Comparison of ENCODE assay signal across 6 cellular contexts in the genomic region with DNA sequence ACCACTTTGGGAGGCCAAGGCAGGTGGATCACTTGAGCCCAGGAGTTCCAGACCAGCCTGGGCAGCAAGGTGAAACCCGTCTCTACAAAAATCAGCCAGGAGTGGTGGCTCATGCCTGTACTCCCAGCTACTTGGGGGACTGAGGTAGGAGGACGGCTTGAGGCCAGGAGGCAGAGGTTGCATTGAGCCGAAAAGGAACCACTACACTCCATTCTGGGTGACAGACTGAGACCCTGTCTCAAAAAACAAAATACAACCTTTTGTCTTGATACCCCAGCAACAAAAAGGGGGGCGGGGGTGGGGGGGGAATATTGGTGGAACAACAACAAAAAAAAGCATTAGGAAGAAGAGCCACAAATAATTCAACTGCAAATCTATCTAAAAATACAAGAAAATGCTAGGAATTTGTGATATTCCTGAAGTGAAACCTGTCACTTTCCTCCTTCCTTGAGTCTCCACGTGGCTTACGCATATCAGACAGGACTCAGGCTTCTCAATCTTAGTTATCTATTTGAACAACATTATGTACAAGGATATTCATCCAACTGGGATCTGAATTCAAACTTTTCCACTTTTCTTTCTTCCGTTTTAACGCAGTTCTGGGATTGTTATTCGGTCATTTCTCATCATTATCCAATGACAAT. TPM values are rescaled to one million over a fixed set of nuclear protein-coding genes. Genes with fewer than 3 reads are reported as not detected.
DNase-seq lines count a peak whose midpoint lies in the region; ATAC-seq, FAIRE-seq and TF ChIP-seq lines count a peak whose summit lies in the region.

No MANE protein-coding gene starts in this region.

- no peak for ATAC-seq in foreskin keratinocyte
- no peak for ATAC-seq in upper lobe of left lung (ENCODE audit: low FRiP score in 2 of 2)

- TF ChIP-seq EP300 in upper lobe of left lung (IDR thresholded peaks at IDR 0.05) = no peak

- H3K9me3 ChIP-seq in NT2/D1 (ENCODE audit: insufficient read depth, low read length) = no peaks in the 10 kb centered on the region
- no peaks in the 10 kb centered on the region for H3K9me3 ChIP-seq in upper lobe of left lung

- H3K4me3 ChIP-seq in NT2/D1 (ENCODE audit: insufficient read length, low read depth) (peak overlapping the region; percentile 68), upper lobe of left lung (peak overlapping the region in 3 of 4 donors; percentile 72 to 82 (median 80))

- H3K9ac ChIP-seq in NT2/D1 (ENCODE audit: insufficient read length, low read depth) = peak overlapping the region; percentile 79

- in situ Hi-C loops in ACHN (cut with HindIII; ENCODE audit: low pct_ligation_motif_present, low pct_unique_long_range_greater_than_20kb, low sequenced_read_pairs) (no loop called here), GM13976 (cut with MboI; ENCODE audit: low sequenced_read_pairs, unreplicated experiment) (no loop called here)

- H3K4me1 ChIP-seq in NT2/D1 (ENCODE audit: insufficient read depth, insufficient read length) (peaks cover 6% of the 10 kb centered on the region), foreskin keratinocyte (peaks cover 4% of the 10 kb centered on the region), upper lobe of left lung (peaks cover 3 to 15% (median 11%) of the 10 kb centered on the region in 4 donors)

- H3K36me3 ChIP-seq in NT2/D1 (ENCODE audit: insufficient read depth, insufficient read length, low read length) (peaks cover 4% of the 10 kb centered on the region), upper lobe of left lung (peaks cover 0 to 6% (median 3%) of the 10 kb centered on the region in 4 donors)

- DNase-seq in ACHN (peak; percentile 56), NT2/D1 (ENCODE audit: low read depth, low spot score) (no peak), foreskin keratinocyte (peak; percentile 6 to 39), upper lobe of left lung (no peak), GM13976 (ENCODE audit: low spot score) (no peak), urothelium cell line (ENCODE audit: low spot score) (no peak)

- 37 to 39% methylated on average over 9 of the region's 9 CpGs for WGBS in upper lobe of left lung, 2 donors

- H3K27me3 ChIP-seq in NT2/D1 (ENCODE audit: insufficient read depth, insufficient read length) (no peaks in the 10 kb centered on the region), foreskin keratinocyte (no peaks in the 10 kb centered on the region), upper lobe of left lung (no peaks in the 10 kb centered on the region)

- FAIRE-seq in urothelium cell line (lab: Jason Lieb, UNC) = no peak

- H3K27ac ChIP-seq in foreskin keratinocyte (peak overlapping the region; percentile 80), upper lobe of left lung (peak overlapping the region; percentile 91 to 99 (median 94))

- TF ChIP-seq CTCF in foreskin keratinocyte (conservative IDR thresholded peaks at IDR 0.05) (no peak), upper lobe of left lung (IDR thresholded peaks at IDR 0.05) (no peak), GM13976 (IDR thresholded peaks at IDR 0.05; ENCODE audit: borderline replicate concordance, control extremely low read depth, extremely low read depth, insufficient read depth, missing control alignments) (no peak)

- no peak for TF ChIP-seq POLR2A in upper lobe of left lung (IDR thresholded peaks at IDR 0.05)

RNA-seq across cellular contexts. Expression of gene R3HDM2, which starts 1.2 kb away (rescaled TPM):
- total RNA-seq in foreskin keratinocyte (20.8 and 22.3 TPM in 2 replicates), upper lobe of left lung (10 to 100 TPM; 39.2 to 94.3 (median 59.2) TPM)
- polyA plus RNA-seq in foreskin keratinocyte = 8.3 and 9.4 TPM in 2 replicates

RNA-seq across cellular contexts. Expression of gene INHBC, which starts 5.0 kb away (rescaled TPM):
- total RNA-seq in foreskin keratinocyte (not detected in 2 replicates), upper lobe of left lung (not detected)
- not detected in 2 replicates for polyA plus RNA-seq in foreskin keratinocyte

RNA-seq across cellular contexts. Expression of gene INHBE, which starts 25.5 kb away (rescaled TPM):
- total RNA-seq in foreskin keratinocyte = 0.07 TPM in 1 of 2 replicates, not detected in the other
- 0.07 TPM in 1 of 2 replicates, not detected in the other for polyA plus RNA-seq in foreskin keratinocyte
- total RNA-seq in upper lobe of left lung = under 1 TPM in 1 of 6 donors, not detected in 5; 0.11 TPM

RNA-seq across cellular contexts. Expression of gene GLI1, which starts 30.0 kb away (rescaled TPM):
- 2.8 and 3.8 TPM in 2 replicates for total RNA-seq in foreskin keratinocyte
- polyA plus RNA-seq in foreskin keratinocyte = 3.2 and 4.4 TPM in 2 replicates
- total RNA-seq in upper lobe of left lung = 1 to 10 TPM in 2 of 6 donors, under 1 TPM in 2, not detected in 2; 0.69 to 3.0 (median 1.5) TPM

RNA-seq across cellular contexts. Expression of gene ARHGAP9, which starts 50.1 kb away (rescaled TPM):
- total RNA-seq in foreskin keratinocyte (0.10 TPM in 1 of 2 replicates, not detected in the other), upper lobe of left lung (100 to 1,000 TPM in 1 of 6 donors, 10 to 100 TPM in 5; 29.2 to 131 (median 43.7) TPM)
- 0.07 TPM in 1 of 2 replicates, not detected in the other for polyA plus RNA-seq in foreskin keratinocyte

Comparison
In these comparisons a context has a peak if more than half of its experiments do, and no peak if none do; other contexts are left out.
1. DNase-seq: peak in ACHN (single experiment) and foreskin keratinocyte (2 of 2); none in NT2/D1 (single experiment), upper lobe of left lung (0 of 2), GM13976 (single experiment) and urothelium cell line (single experiment).